In genomic region chrX:37786666-37787337, GRCh38 we compare ENCODE assay signal across 8 cellular contexts. TPM values are rescaled to one million over a fixed set of nuclear protein-coding genes. Genes with fewer than 3 reads are reported as not detected.
DNase-seq lines count a peak whose midpoint lies in the region; ATAC-seq and TF ChIP-seq lines count a peak whose summit lies in the region.

No MANE protein-coding gene starts in this region.

- POLR2A ChIA-PET in Caco-2 (lab: Charles Lee), result no interaction called here

- CTCF ChIA-PET in Calu3 (lab: Charles Lee) (no interaction called here), Caco-2 (lab: Charles Lee) (no interaction called here)

- H3K9me3 ChIP-seq in psoas muscle, result no peaks in the 10 kb centered on the region
- H3K9me3 ChIP-seq in Caco-2, result no peaks in the 10 kb centered on the region

- no peaks in the 10 kb centered on the region for H3K36me3 ChIP-seq in psoas muscle (ENCODE audit: insufficient read depth in 1 of 2, low read depth in 1 of 2)
- no peaks in the 10 kb centered on the region for H3K36me3 ChIP-seq in Caco-2 (ENCODE audit: control insufficient read depth, insufficient read depth, low read length)

- BruUV-seq in Calu3 (replicated peaks; lab: Mats Ljungman, UMichigan) (no TSS peak), Caco-2 (replicated peaks; lab: Mats Ljungman, UMichigan) (no TSS peak)

- H3K27me3 ChIP-seq in HL-60 (ENCODE audit: insufficient read depth, poor library complexity, severe bottlenecking) (no peaks in the 10 kb centered on the region), psoas muscle (ENCODE audit: insufficient read depth in 3 of 3, low read length in 2 of 3) (no peaks in the 10 kb centered on the region), Caco-2 (replicated peaks; ENCODE audit: control insufficient read depth, insufficient read depth, low read length) (no peaks in the 10 kb centered on the region)

- intact Hi-C loops in Calu3 (cut with micrococcal nuclease; ENCODE audit: unreplicated experiment) (no loop called here), psoas muscle (cut with DNase I) (no loop called here), Caco-2 (cut with micrococcal nuclease; ENCODE audit: unreplicated experiment) (loop anchor here (5.0 kb wide), 1 partner anchor 40 kb away; no protein-coding TSS in a partner anchor)

- H3K4me3 Mint-ChIP-seq in naive B cell (peak overlapping the region; percentile 66 to 90 (median 82)), Calu3 (ENCODE audit: low read depth, unreplicated experiment) (no peak overlapping the region), Caco-2 (ENCODE audit: unreplicated experiment) (no peak overlapping the region)

- H3K27ac ChIP-seq in HL-60 (replicated peaks), result peak overlapping the region; percentile 94
- H3K27ac ChIP-seq in psoas muscle, result no peak overlapping the region

- H3K4me1 ChIP-seq in psoas muscle, result no peaks in the 10 kb centered on the region
- no peaks in the 10 kb centered on the region for H3K4me1 ChIP-seq in Caco-2

- H3K9me3 Mint-ChIP-seq in naive B cell, result peaks cover 0 to 8% (median 0%) of the 10 kb centered on the region in 7 donors
- H3K9me3 Mint-ChIP-seq in Calu3 (ENCODE audit: low read depth, unreplicated experiment), result no peaks in the 10 kb centered on the region
- H3K9me3 Mint-ChIP-seq in Caco-2 (ENCODE audit: unreplicated experiment), result no peaks in the 10 kb centered on the region

- TF ChIP-seq CTCF in HL-60 (IDR thresholded peaks at IDR 0.05; ENCODE audit: insufficient read depth, low read length) (no peak), Calu3 (IDR thresholded peaks at IDR 0.05; ENCODE audit: unreplicated experiment) (no peak), psoas muscle (IDR thresholded peaks at IDR 0.05) (no peak), Caco-2 (IDR thresholded peaks at IDR 0.05; ENCODE audit: insufficient read depth in 1 of 2, low read depth in 1 of 2, low read length in 1 of 2, severe bottlenecking in 1 of 2, unreplicated experiment in 1 of 2) (no peak)

- H3K4me1 Mint-ChIP-seq in naive B cell (peaks cover 44 to 66% (median 54%) of the 10 kb centered on the region in 3 donors), Calu3 (ENCODE audit: low read depth, unreplicated experiment) (no peaks in the 10 kb centered on the region), Caco-2 (ENCODE audit: low read depth, unreplicated experiment) (no peaks in the 10 kb centered on the region)

- WGBS in psoas muscle, 3 donors, result 60 to 72% (median 65%) methylated on average over 3 of the region's 3 CpGs

- H3K27ac Mint-ChIP-seq in naive B cell (peak overlapping the region; percentile 92 to 98 (median 96)), Calu3 (ENCODE audit: unreplicated experiment) (no peak overlapping the region), Caco-2 (ENCODE audit: unreplicated experiment) (no peak overlapping the region)

- H3K4me3 ChIP-seq in HL-60 (replicated peaks; ENCODE audit: insufficient read depth, low read length) (no peak overlapping the region), psoas muscle (no peak overlapping the region), Caco-2 (ENCODE audit: low read depth, low read length) (no peak overlapping the region)

- peak; percentile 73 for ATAC-seq in GM18861 (IDR thresholded peaks at IDR 0.05; ENCODE audit: unreplicated experiment)
- peak; percentile 76 for ATAC-seq in GM21786 (IDR thresholded peaks at IDR 0.05; ENCODE audit: unreplicated experiment)
- peak; percentile 79 to 82 for ATAC-seq in naive B cell (ENCODE audit: low read depth in 2 of 2)
- no peak for ATAC-seq in psoas muscle

- DNase-seq in HL-60 (ENCODE audit: low read depth in 1 of 2, low spot score in 1 of 2), result peak in 1 of 2 experiments; percentile 14
- DNase-seq in naive B cell, result peak; percentile 60
- no peak for DNase-seq in Calu3
- no peak for DNase-seq in psoas muscle
- no peak for DNase-seq in NCI-H2196 treated with DMSO at 0.1 percent for 48 hours (lab: John Stamatoyannopoulos, UW; ENCODE audit: unreplicated experiment)
- DNase-seq in Caco-2, result no peak

- H3K27me3 Mint-ChIP-seq in naive B cell (peaks cover 0 to 20% (median 0%) of the 10 kb centered on the region in 3 donors), Calu3 (ENCODE audit: unreplicated experiment) (no peaks in the 10 kb centered on the region), Caco-2 (ENCODE audit: insufficient read depth, unreplicated experiment) (no peaks in the 10 kb centered on the region)

- peaks cover 39 to 46% of the 10 kb centered on the region in 2 donors for H3K36me3 Mint-ChIP-seq in naive B cell
- no peaks in the 10 kb centered on the region for H3K36me3 Mint-ChIP-seq in Calu3 (ENCODE audit: insufficient read depth, unreplicated experiment)
- no peaks in the 10 kb centered on the region for H3K36me3 Mint-ChIP-seq in Caco-2 (ENCODE audit: insufficient read depth, unreplicated experiment)

RNA-seq across cellular contexts. Expression of gene CYBB, which starts 6.9 kb away (rescaled TPM):
- polyA plus RNA-seq in naive B cell (ENCODE audit: low read depth in 6 of 6) (100 to 1,000 TPM in 5 of 6 donors, 10 to 100 TPM in 1; 81.2 to 182 (median 161) TPM), psoas muscle (1 to 10 TPM in 2 of 3 donors, under 1 TPM in 1; 0.63 to 1.4 (median 1.2) TPM)
- total RNA-seq in Calu3 (2022) (1.8 and 2.1 TPM in 2 replicates), psoas muscle (10 to 100 TPM in 2 of 4 donors, 1 to 10 TPM in 2; 6.0 to 11.3 (median 8.3) TPM), Caco-2 (2022) (0.23 and 0.43 TPM in 2 replicates)

Comparison
In these comparisons a context has a peak if more than half of its experiments do, and no peak if none do; other contexts are left out.
1. ATAC-seq: peak in GM18861 (single experiment), GM21786 (single experiment) and naive B cell (2 of 2); none in psoas muscle (0 of 4).
2. H3K27ac Mint-ChIP-seq: peak in naive B cell (6 of 6); none in Calu3 (single experiment) and Caco-2 (single experiment).
3. H3K4me3 Mint-ChIP-seq: peak in naive B cell (8 of 8); none in Calu3 (single experiment) and Caco-2 (single experiment).